ENCODE assay signal across 8 cellular contexts in genomic region chr17:41666708-41667279, GRCh38. TPM values are rescaled to one million over a fixed set of nuclear protein-coding genes. Genes with fewer than 3 reads are reported as not detected.
DNase-seq lines count a peak whose midpoint lies in the region; ATAC-seq and TF ChIP-seq lines count a peak whose summit lies in the region.

No MANE protein-coding gene starts in this region.

- no peaks in the 10 kb centered on the region for H3K36me3 ChIP-seq in kidney epithelial cell (ENCODE audit: control insufficient read depth, insufficient read depth, low read length)

- peak; percentile 50 for DNase-seq in NCI-H2171 (lab: John Stamatoyannopoulos, UW)
- peak; percentile 71 to 80 (median 74) for DNase-seq in activated CD4-positive, CD25-positive, alpha-beta regulatory T cell (lab: John Stamatoyannopoulos, UW)
- peak; percentile 78 for DNase-seq in central memory CD4-positive, alpha-beta T cell
- DNase-seq in kidney epithelial cell (ENCODE audit: low read depth): no peak
- DNase-seq in stimulated activated CD4-positive, alpha-beta T cell treated with anti-CD3 and anti-CD28 coated beads, Interleukin-1b, Interleukin-23, amount 100 ng/mL, for 1 hour (ENCODE audit: low read depth in 2 of 2): peak; percentile 72 to 81

- H3K4me3 ChIP-seq in GM12875 (ENCODE audit: low read depth, low read length) (peak overlapping the region; percentile 29), kidney epithelial cell (ENCODE audit: low read depth, low read length) (peak overlapping the region; percentile 18)

- TF ChIP-seq CTCF in GM12875 (IDR thresholded peaks at IDR 0.05; ENCODE audit: borderline replicate concordance, insufficient read depth, low read depth, low read length): peak; percentile 93
- peak; percentile 90 for TF ChIP-seq CTCF in kidney epithelial cell (IDR thresholded peaks at IDR 0.05; ENCODE audit: insufficient read depth, low read length, poor library complexity, severe bottlenecking)

- no peaks in the 10 kb centered on the region for H3K27me3 ChIP-seq in kidney epithelial cell (ENCODE audit: control insufficient read depth, insufficient read depth, low read length)

- peak; percentile 52 for ATAC-seq in HG03045 (IDR thresholded peaks at IDR 0.05; ENCODE audit: unreplicated experiment)
- ATAC-seq in HG03565 (IDR thresholded peaks at IDR 0.05; ENCODE audit: unreplicated experiment): no peak

RNA-seq across cellular contexts. Expression of gene EIF1, which starts 21.9 kb away (rescaled TPM):
- total RNA-seq in kidney epithelial cell: 318 and 368 TPM in 2 replicates

RNA-seq across cellular contexts. Expression of gene KRT17, which starts 42.4 kb away (rescaled TPM):
- total RNA-seq in kidney epithelial cell: 208 and 216 TPM in 2 replicates

RNA-seq across cellular contexts. Expression of gene GAST, which starts 45.3 kb away (rescaled TPM):
- total RNA-seq in kidney epithelial cell: not detected in 2 replicates

RNA-seq across cellular contexts. Expression of gene KRT16, which starts 54.2 kb away (rescaled TPM):
- 4.2 and 4.8 TPM in 2 replicates for total RNA-seq in kidney epithelial cell
